ENCODE assay signal across 6 cellular contexts in genomic region chr20:53989977-53990376, GRCh38.
"Had no signal": no experiment of that assay in that cellular context is flagged by ENCODE, and none has a peak within 500 bp of the region (broad histone marks: within the 10 kb centered on the region; RNA-seq: fewer than 3 reads in every experiment).

No MANE protein-coding gene starts in this region.

- H3K4me3 ChIP-seq: GM23248, HAP-1 had no signal

- H3K27ac ChIP-seq: GM23248, HL-60 had no signal

- DNase-seq: GM23248, GOT3, H7, HFFc6 had no signal

- H3K4me1 ChIP-seq: HAP-1 had no signal

- H3K36me3 ChIP-seq: HAP-1 had no signal

- H3K9me3 ChIP-seq: HAP-1 had no signal
